ENCODE assay signal across 26 cellular contexts in the genomic region with DNA sequence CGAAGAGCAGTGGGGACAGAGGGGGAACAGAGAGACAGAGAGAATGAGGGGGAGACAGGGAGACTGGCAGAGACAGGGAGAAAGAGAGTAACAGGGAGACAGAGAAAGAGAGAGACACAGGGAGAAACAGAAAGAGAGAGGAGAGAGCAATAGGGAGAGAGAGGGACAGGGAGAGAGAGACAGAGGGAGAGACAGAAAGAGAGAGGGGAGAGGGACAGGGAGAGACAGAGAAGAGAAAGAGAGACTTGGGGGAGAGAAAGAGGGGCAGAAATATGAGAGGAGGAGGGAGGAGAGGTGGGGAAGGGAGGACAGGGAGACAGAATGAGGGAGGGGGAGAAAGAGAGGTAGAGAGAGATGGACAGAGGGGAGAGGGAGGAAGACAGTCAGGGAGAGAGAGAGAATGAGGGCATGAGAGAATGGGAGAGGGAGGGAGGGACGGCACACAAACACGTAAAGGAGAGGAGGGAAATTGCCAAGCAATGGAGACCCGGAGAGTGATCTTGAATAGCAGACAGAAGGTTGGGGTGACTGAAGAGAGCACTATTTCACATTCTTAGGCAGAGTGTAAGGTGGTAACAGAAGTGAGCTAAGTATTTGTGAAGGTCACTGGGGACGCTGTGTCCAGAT. TPM values are rescaled to one million over a fixed set of nuclear protein-coding genes. Genes with fewer than 3 reads are reported as not detected.
"Had no signal": no experiment of that assay in that cellular context is flagged by ENCODE, and none has a peak within 500 bp of the region (broad histone marks: within the 10 kb centered on the region; RNA-seq: fewer than 3 reads in every experiment).

No MANE protein-coding gene starts in this region.

- H3K27ac ChIP-seq: breast epithelium had no signal

- H3K9me3 ChIP-seq: breast epithelium, MG63 had no signal

- ATAC-seq: T-helper 17 cell had no signal

- H3K4me1 ChIP-seq: breast epithelium had no signal

- H3K27ac Mint-ChIP-seq: activated CD4-positive, alpha-beta memory T cell treated with anti-CD3 and anti-CD28 coated beads for 36 hours; activated CD4-positive, alpha-beta T cell treated with anti-CD3 and anti-CD28 coated beads, Interleukin-2, amount 10 ng/mL, durations not matched to agents 7 days and 5 days; activated T-helper 2 cell treated with anti-CD3 and anti-CD28 coated beads, Interferon-gamma antibody, Interleukin-2, Interleukin-4, amounts not matched to agents 10 μg/mL and 5 μg/mL and 100 μg/mL, durations not matched to agents 14 hours and 24 hours and 36 hours; T-helper 17 cell had no signal

- H3K36me3 ChIP-seq: breast epithelium, MG63 had no signal

- H3K27me3 ChIP-seq: breast epithelium had no signal

- H3K36me3 Mint-ChIP-seq: activated CD4-positive, alpha-beta memory T cell treated with anti-CD3 and anti-CD28 coated beads for 36 hours had no signal

- DNase-seq: activated CD4-positive, alpha-beta memory T cell treated with anti-CD3 and anti-CD28 coated beads for 36 hours; activated CD4-positive, alpha-beta T cell treated with anti-CD3 and anti-CD28 coated beads, Interleukin-2, amount 10 ng/mL, durations not matched to agents 7 days and 5 days; activated CD4-positive, CD25-positive, alpha-beta regulatory T cell; activated CD8-positive, alpha-beta memory T cell treated with anti-CD3 and anti-CD28 coated beads for 24 hours; activated gamma-delta T cell treated with Interleukin-2 at 50 U/mL for 16 hours; activated naive CD4-positive, alpha-beta T cell treated with anti-CD3 and anti-CD28 coated beads, Interleukin-2, amount 50 U/mL, for 16 hours; activated T-cell treated with anti-CD3 and anti-CD28 coated beads, Interleukin-2, amount 50 U/mL, for 48 hours; aorta; caudate nucleus; cortex of kidney; MG63; NCI-H1092 treated with DMSO at 0.1 percent for 48 hours; NCI-H1417 treated with DMSO at 0.1 percent for 48 hours; NCI-H1694; NCI-H2029; NCI-H2107; NCI-H2171 treated with DMSO at 0.1 percent for 48 hours; NCI-H226; NCI-H526; NCI-H774; SIG-M5; T-helper 17 cell; T1000 had no signal

- FAIRE-seq: TTC549 had no signal

- H3K4me3 ChIP-seq: breast epithelium, MG63 had no signal

- H3K4me3 Mint-ChIP-seq: activated CD4-positive, alpha-beta memory T cell treated with anti-CD3 and anti-CD28 coated beads for 36 hours; activated CD4-positive, alpha-beta T cell treated with anti-CD3 and anti-CD28 coated beads, Interleukin-2, amount 10 ng/mL, durations not matched to agents 7 days and 5 days; T-helper 17 cell had no signal

- H3K9me3 Mint-ChIP-seq: activated CD4-positive, alpha-beta memory T cell treated with anti-CD3 and anti-CD28 coated beads for 36 hours; activated CD4-positive, alpha-beta T cell treated with anti-CD3 and anti-CD28 coated beads, Interleukin-2, amount 10 ng/mL, durations not matched to agents 7 days and 5 days; activated T-helper 2 cell treated with anti-CD3 and anti-CD28 coated beads, Interferon-gamma antibody, Interleukin-2, Interleukin-4, amounts not matched to agents 10 μg/mL and 5 μg/mL and 100 μg/mL, durations not matched to agents 14 hours and 24 hours and 36 hours had no signal

RNA-seq across cellular contexts. Expression of gene KCNMA1, which starts 33.3 kb away (rescaled TPM):
- total RNA-seq: activated CD4-positive, alpha-beta memory T cell treated with anti-CD3 and anti-CD28 coated beads for 36 hours; activated CD4-positive, alpha-beta T cell treated with anti-CD3 and anti-CD28 coated beads, Interleukin-2, amount 10 ng/mL, durations not matched to agents 7 days and 5 days had no signal
